Comparison of ENCODE assay signal across 13 cellular contexts in the genomic region with DNA sequence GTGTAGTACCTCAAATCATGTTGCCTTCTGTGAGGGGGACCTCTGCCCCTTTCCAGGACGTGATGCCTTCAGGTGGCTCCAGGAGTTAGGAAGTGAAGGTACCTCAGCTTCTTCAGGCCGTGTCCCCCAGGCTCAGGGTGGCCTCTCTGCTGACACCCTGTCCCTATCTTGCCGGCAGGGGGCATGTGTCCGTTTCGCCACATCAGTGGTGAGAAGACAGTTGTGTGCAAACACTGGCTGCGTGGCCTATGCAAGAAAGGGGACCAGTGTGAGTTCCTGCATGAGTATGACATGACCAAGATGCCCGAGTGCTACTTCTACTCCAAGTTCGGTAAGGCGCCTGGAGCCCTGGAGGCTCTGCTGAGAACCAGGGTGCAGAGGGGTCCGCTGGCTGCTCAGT. TPM values are rescaled to one million over a fixed set of nuclear protein-coding genes. Genes with fewer than 3 reads are reported as not detected.
A peak's percentile ranks its signal among the peaks of the same experiment; 100 is the strongest.
DNase-seq lines count a peak whose midpoint lies in the region; ATAC-seq, FAIRE-seq and TF ChIP-seq lines count a peak whose summit lies in the region.
"Had no signal": no experiment of that assay in that cellular context is flagged by ENCODE, and none has a peak within 500 bp of the region (broad histone marks: within the 10 kb centered on the region; RNA-seq: fewer than 3 reads in every experiment).

No MANE protein-coding gene starts in this region.

- H3K4me1 ChIP-seq in SK-N-SH (ENCODE audit: control insufficient read depth in 1 of 2, insufficient read depth in 2 of 2, low read depth in 1 of 2, low read length in 1 of 2), result no peaks in the 10 kb centered on the region
- H3K4me1 ChIP-seq in K562 (replicated peaks in 1 of 2; ENCODE audit: control insufficient read depth in 2 of 2, insufficient read depth in 2 of 2, low read length in 2 of 2), result peaks cover 2 to 8% of the 10 kb centered on the region in 2 experiments; a peak in 3 of 5 replicates
- H3K4me1 ChIP-seq in trophoblast cell (ENCODE audit: control insufficient read depth in 1 of 2, insufficient read depth in 2 of 2, low read length in 2 of 2), result peaks cover 0 to 2% of the 10 kb centered on the region in 2 experiments

- TF ChIP-seq CTCF in SK-N-SH (IDR thresholded peaks at IDR 0.05) (peak; percentile 33; the same call in 1 of the 2 replicates), LNCaP clone FGC (IDR thresholded peaks at IDR 0.05; ENCODE audit: control insufficient read depth, extremely low read depth, insufficient read depth) (peak; percentile 68), K562 (IDR thresholded peaks at IDR 0.05 in 2 of 3, conservative IDR thresholded peaks at IDR 0.05 in 1 of 3; ENCODE audit: insufficient read depth in 2 of 3, low read depth in 1 of 3, low read length in 3 of 3) (peak; percentile 37 to 55 (median 45); a peak in 5 of 6 replicates)

- H4K20me1 ChIP-seq in SK-N-SH (ENCODE audit: insufficient read depth) (peaks cover 8% of the 10 kb centered on the region; the same call in 1 of the 2 replicates), K562 (replicated peaks; ENCODE audit: control insufficient read depth, insufficient read depth, low read length) (peaks cover 1% of the 10 kb centered on the region; the same call in 1 of the 2 replicates)

- CTCF ChIA-PET in SK-N-SH (lab: Yijun Ruan, JAX) (interaction anchor here (0.5 kb wide), 1 partner anchor 16 kb away, joined by 3 read pairs; no protein-coding TSS in a partner anchor), K562 (lab: Yijun Ruan, JAX; ENCODE audit: low intra/inter-chr PET ratio) (no interaction called here)

- TF ChIP-seq EP300 in SK-N-SH (IDR thresholded peaks at IDR 0.05; ENCODE audit: borderline replicate concordance in 1 of 2, low read depth in 1 of 2, low read length in 1 of 2) (no peak), K562 (IDR thresholded peaks at IDR 0.05; ENCODE audit: low read length) (no peak)

- H3K9me3 ChIP-seq in SK-N-SH (no peaks in the 10 kb centered on the region), K562 (replicated peaks; ENCODE audit: control insufficient read depth, insufficient read depth, low read depth, low read length) (0 out of 2 replicates have a peak, but pooled peaks cover 2% of the 10 kb centered on the region), trophoblast cell (ENCODE audit: insufficient read depth, low read depth, low read length) (peaks cover 6% of the 10 kb centered on the region)
- H3K9me3 ChIP-seq: tibial nerve had no signal

- H3K27ac ChIP-seq in SK-N-SH (ENCODE audit: low read depth in 2 of 2, low read length in 1 of 2), result no peak overlapping the region
- no peak overlapping the region for H3K27ac ChIP-seq in K562 (ENCODE audit: extremely low read depth, low read depth, low read length)
- no peak overlapping the region for H3K27ac ChIP-seq in trophoblast cell (ENCODE audit: low read depth, low read length)
- H3K27ac ChIP-seq: tibial nerve had no signal

- no peak for ATAC-seq in SK-N-SH treated with all-trans-retinoic acid at 6 μM for 48 hours
- ATAC-seq in K562, result peak; percentile 81
- ATAC-seq: activated T-helper 17 cell treated with anti-CD3 and anti-CD28 coated beads, Interleukin-2, amount 50 U/mL, for 72 hours; natural killer cell treated with Interleukin-12 subunit alpha and Interleukin-12 subunit beta and Interleukin-15 and Interleukin-18, amount 100 ng/mL, for 72 hours had no signal

- H3K27me3 ChIP-seq in SK-N-SH (ENCODE audit: insufficient read depth), result no peaks in the 10 kb centered on the region
- H3K27me3 ChIP-seq in K562 (ENCODE audit: control insufficient read depth in 2 of 2, insufficient read depth in 2 of 2, low read length in 2 of 2), result no peaks in the 10 kb centered on the region
- H3K27me3 ChIP-seq in trophoblast cell (ENCODE audit: insufficient read depth, low read length), result no peaks in the 10 kb centered on the region
- H3K27me3 ChIP-seq: tibial nerve had no signal

- H3K23ac ChIP-seq in trophoblast cell (ENCODE audit: low read length), result no peak overlapping the region

- H3K14ac ChIP-seq in trophoblast cell (ENCODE audit: low read length), result no peak overlapping the region

- no peak overlapping the region for H3K18ac ChIP-seq in trophoblast cell (ENCODE audit: low read length)

- in situ Hi-C loops in K562 (cut with MboI), result no loop called here

- H2AK5ac ChIP-seq in trophoblast cell (ENCODE audit: low read length), result no peak overlapping the region

- H2AFZ ChIP-seq in SK-N-SH (ENCODE audit: low read depth), result no peak overlapping the region
- H2AFZ ChIP-seq in K562 (ENCODE audit: low read depth, low read length), result no peak overlapping the region
- H2AFZ ChIP-seq in trophoblast cell (ENCODE audit: insufficient read depth, low read length, poor library complexity), result no peak overlapping the region

- H3K4me2 ChIP-seq in SK-N-SH (no peak overlapping the region), K562 (ENCODE audit: insufficient read depth, low read length) (no peak overlapping the region), trophoblast cell (ENCODE audit: low read length) (no peak overlapping the region)

- H3K36me3 ChIP-seq in SK-N-SH (replicated peaks in 1 of 2; ENCODE audit: control insufficient read depth in 1 of 2, insufficient read depth in 2 of 2, low read length in 1 of 2) (peaks cover 81 to 84% of the 10 kb centered on the region in 2 experiments), K562 (ENCODE audit: control insufficient read depth, insufficient read depth, low read length) (peaks cover 94% of the 10 kb centered on the region), trophoblast cell (ENCODE audit: control insufficient read depth in 1 of 2, insufficient read depth in 2 of 2, low read length in 2 of 2) (peaks cover 73 to 79% of the 10 kb centered on the region in 2 experiments)

- no peaks in the 10 kb centered on the region for H3K9me2 ChIP-seq in SK-N-SH

- DNase-seq in SK-N-SH (no peak), LNCaP clone FGC (ENCODE audit: low read depth) (no peak), K562 (ENCODE audit: extremely low read depth in 1 of 4, low spot score in 3 of 4) (peak in 2 of 4 experiments; percentile 42 to 51), trophoblast cell (peak; percentile 22 to 66)
- DNase-seq in effector CD4-positive, alpha-beta T cell, result no peak
- DNase-seq in central memory CD4-positive, alpha-beta T cell, result no peak
- no peak for DNase-seq in stimulated activated CD4-positive, alpha-beta T cell treated with anti-CD3 and anti-CD28 coated beads, Interleukin-4, amount 100 ng/mL, for 24 hours
- DNase-seq: GDM1, NCI-H1436 treated with DMSO at 0.1 percent for 48 hours had no signal

- TF ChIP-seq RAD21 in SK-N-SH (IDR thresholded peaks at IDR 0.05; ENCODE audit: low read length) (no peak), K562 (CRISPR knock-in tag; conservative IDR thresholded peaks at IDR 0.05 in 1 of 2, IDR thresholded peaks at IDR 0.05 in 1 of 2) (no peak; a peak in 1 of 4 replicates)

- no peak overlapping the region for H4K12ac ChIP-seq in trophoblast cell (ENCODE audit: low read depth, low read length)

- no peaks in the 10 kb centered on the region for H3K9me1 ChIP-seq in K562 (ENCODE audit: control insufficient read depth, insufficient read depth, low read length)

- TF ChIP-seq POLR2A in K562 (conservative IDR thresholded peaks at IDR 0.05), result no peak

- POLR2A ChIA-PET in SK-N-SH (lab: Yijun Ruan, JAX), result no interaction called here
- POLR2A ChIA-PET in K562 (lab: Yijun Ruan, JAX), result interaction anchor here (0.8 kb wide), 1 partner anchor 8 kb away, joined by 4 read pairs; no protein-coding TSS in a partner anchor

- no peak overlapping the region for H4K91ac ChIP-seq in trophoblast cell (ENCODE audit: low read depth, low read length)

- no peak overlapping the region for H3K4ac ChIP-seq in trophoblast cell (ENCODE audit: low read depth, low read length)

- no peak overlapping the region for H4K8ac ChIP-seq in trophoblast cell (ENCODE audit: low read depth, low read length)

- intact Hi-C loops in K562 (cut with micrococcal nuclease), result no loop called here

- H3K9ac ChIP-seq in SK-N-SH (no peak overlapping the region), K562 (ENCODE audit: insufficient read depth in 1 of 2, low read depth in 2 of 2, low read length in 2 of 2) (0 out of 4 replicates have a peak overlapping the region, but pooled peaks of 1 of the 2 experiments have one; percentile 40), trophoblast cell (ENCODE audit: low read length) (no peak overlapping the region)

- peaks cover 2% of the 10 kb centered on the region for H3K79me1 ChIP-seq in trophoblast cell (ENCODE audit: low read length)

- H2BK12ac ChIP-seq in trophoblast cell (ENCODE audit: low read length), result no peak overlapping the region

- H3K4me3 ChIP-seq in SK-N-SH (ENCODE audit: low read depth in 2 of 2, low read length in 1 of 2) (no peak overlapping the region), LNCaP clone FGC (ENCODE audit: low read depth, low read length) (no peak overlapping the region), K562 (no peak overlapping the region), trophoblast cell (ENCODE audit: low read depth, low read length) (no peak overlapping the region)
- H3K4me3 ChIP-seq: tibial nerve had no signal

- no TSS peak for BruUV-seq in K562 (replicated peaks; lab: Mats Ljungman, UMichigan)

- peaks cover 9% of the 10 kb centered on the region for H3F3A ChIP-seq in SK-N-SH (replicated peaks; ENCODE audit: insufficient read depth)

- peak; percentile 44 for FAIRE-seq in K562 (lab: Jason Lieb, UNC)

- 89% methylated on average over 10 of the region's 10 CpGs for WGBS in SK-N-SH (ENCODE audit: low lambda C conversion rate)
- 82% methylated on average over 10 of the region's 10 CpGs for WGBS in K562 (ENCODE audit: insufficient coverage, low coverage, missing lambda C conversion rate)
- WGBS in trophoblast cell (ENCODE audit: extremely low coverage, insufficient coverage, insufficient read length), result no CpG with 5 or more reads among the region's 10 CpGs

- no peak overlapping the region for H2BK5ac ChIP-seq in trophoblast cell (ENCODE audit: low read depth, low read length, poor library complexity)

- no peak overlapping the region for H2BK120ac ChIP-seq in trophoblast cell (ENCODE audit: insufficient read depth, low read length, poor library complexity)

- H3K79me2 ChIP-seq in SK-N-SH (ENCODE audit: insufficient read depth) (peaks cover 25% of the 10 kb centered on the region; the same call in 1 of the 2 replicates), K562 (ENCODE audit: control insufficient read depth, insufficient read depth, low read length) (peaks cover 11% of the 10 kb centered on the region; the same call in 1 of the 3 replicates), trophoblast cell (ENCODE audit: control insufficient read depth, insufficient read depth, low read length, poor library complexity) (no peaks in the 10 kb centered on the region)

RNA-seq across cellular contexts. Expression of a gene that starts 9.2 kb away (rescaled TPM):
- polyA plus RNA-seq in SK-N-SH (2012; rRNA removed) (101 and 107 TPM in 2 replicates), K562 (2011; rRNA removed) (81.3 and 83.8 TPM in 2 replicates), K562 (2014; fragmentation: Illumina TruSeq; extraction: Trizol) (86.8 and 90.7 TPM in 2 replicates), K562 (2014; fragmentation: Nextera tagmentation; extraction: Ambion mirVana) (10 to 100 TPM; 16.9 to 17.4 TPM), K562 (2014; rRNA removed) (118 and 126 TPM in 2 replicates)
- polyA plus RNA-seq in SK-N-SH (2012; cell fraction: cytosol; rRNA removed), result 41.3 and 58.6 TPM in 2 replicates
- polyA plus RNA-seq in SK-N-SH (2012; cell fraction: nucleus; rRNA removed), result 300 and 397 TPM in 2 replicates
- total RNA-seq in K562 (2011; cell fraction: chromatin; rRNA removed; ENCODE audit: low replicate concordance), result 152 and 384 TPM in 2 replicates
- total RNA-seq in K562 (2011; cell fraction: nucleolus; rRNA removed), result 218 TPM in 2 replicates
- total RNA-seq in K562 (2011; cell fraction: nucleoplasm; rRNA removed), result 228 and 250 TPM in 2 replicates
- total RNA-seq in K562 (2014; rRNA removed) (71.7 and 83.4 TPM in 2 replicates), K562 (2014; rRNA removed; fragmentation: Illumina TruSeq; extraction: Trizol) (39.2 and 46.1 TPM in 2 replicates), K562 (2015; rRNA removed; fragmentation: Illumina TruSeq; extraction: Trizol) (63.9 and 66.7 TPM in 2 replicates), K562 (2021) (97.7 and 99.8 TPM in 2 replicates)
- 74.0 and 128 TPM in 2 replicates for polyA plus RNA-seq in K562 (2011; cell fraction: cytosol; rRNA removed)
- polyA plus RNA-seq in K562 (2011; cell fraction: nucleus; rRNA removed), result 257 and 356 TPM in 2 replicates
- 69.0 and 82.1 TPM in 2 replicates for polyA plus RNA-seq in K562 (2012)
- polyA minus RNA-seq in K562 (2011; rRNA and poly(A)+ RNA removed), result 32.3 and 54.6 TPM in 2 replicates
- 26.3 and 38.3 TPM in 2 replicates for polyA minus RNA-seq in K562 (2011; cell fraction: cytosol; rRNA and poly(A)+ RNA removed)
- polyA minus RNA-seq in K562 (2011; cell fraction: nucleus; rRNA and poly(A)+ RNA removed), result 63.5 and 66.6 TPM in 2 replicates
- 61.2 and 66.0 TPM in 2 replicates for polyA plus RNA-seq in trophoblast cell (2013)

RNA-seq across cellular contexts. Expression of a gene that starts 9.3 kb away (rescaled TPM):
- 7.4 and 8.2 TPM in 2 replicates for polyA plus RNA-seq in SK-N-SH (2012; rRNA removed)
- 2.7 and 3.3 TPM in 2 replicates for polyA plus RNA-seq in SK-N-SH (2012; cell fraction: cytosol; rRNA removed)
- polyA plus RNA-seq in SK-N-SH (2012; cell fraction: nucleus; rRNA removed), result 16.1 and 16.8 TPM in 2 replicates
- 20.1 and 49.2 TPM in 2 replicates for total RNA-seq in K562 (2011; cell fraction: chromatin; rRNA removed; ENCODE audit: low replicate concordance)
- total RNA-seq in K562 (2011; cell fraction: nucleolus; rRNA removed), result 22.2 and 25.2 TPM in 2 replicates
- 9.8 and 15.1 TPM in 2 replicates for total RNA-seq in K562 (2011; cell fraction: nucleoplasm; rRNA removed)
- total RNA-seq in K562 (2014; rRNA removed), result 17.1 and 24.4 TPM in 2 replicates
- 6.2 and 6.9 TPM in 2 replicates for total RNA-seq in K562 (2014; rRNA removed; fragmentation: Illumina TruSeq; extraction: Trizol)
- 10.3 and 10.5 TPM in 2 replicates for total RNA-seq in K562 (2015; rRNA removed; fragmentation: Illumina TruSeq; extraction: Trizol)
- 12.3 and 16.3 TPM in 2 replicates for total RNA-seq in K562 (2021)
- 4.1 and 5.3 TPM in 2 replicates for polyA plus RNA-seq in K562 (2011; rRNA removed)
- polyA plus RNA-seq in K562 (2011; cell fraction: cytosol; rRNA removed), result 4.6 and 13.2 TPM in 2 replicates
- polyA plus RNA-seq in K562 (2011; cell fraction: nucleus; rRNA removed), result 8.8 and 19.0 TPM in 2 replicates
- polyA plus RNA-seq in K562 (2012), result 6.9 and 10.9 TPM in 2 replicates
- polyA plus RNA-seq in K562 (2014; fragmentation: Illumina TruSeq; extraction: Trizol), result 5.0 and 21.9 TPM in 2 replicates
- polyA plus RNA-seq in K562 (2014; fragmentation: Nextera tagmentation; extraction: Ambion mirVana), result under 1 TPM; 0.46 to 0.57 TPM
- polyA plus RNA-seq in K562 (2014; rRNA removed), result 10.5 and 13.5 TPM in 2 replicates
- polyA minus RNA-seq in K562 (2011; rRNA and poly(A)+ RNA removed), result 3.8 and 5.0 TPM in 2 replicates
- polyA minus RNA-seq in K562 (2011; cell fraction: cytosol; rRNA and poly(A)+ RNA removed), result 4.6 and 7.6 TPM in 2 replicates
- polyA minus RNA-seq in K562 (2011; cell fraction: nucleus; rRNA and poly(A)+ RNA removed), result 6.6 and 8.1 TPM in 2 replicates
- polyA plus RNA-seq in trophoblast cell (2013), result 3.7 and 4.0 TPM in 2 replicates

RNA-seq across cellular contexts. Expression of a gene that starts 18.0 kb away (rescaled TPM):
- 2,495 and 4,591 TPM in 2 replicates for polyA plus RNA-seq in SK-N-SH (2012; rRNA removed)
- polyA plus RNA-seq in SK-N-SH (2012; cell fraction: cytosol; rRNA removed), result 3,365 and 4,101 TPM in 2 replicates
- polyA plus RNA-seq in SK-N-SH (2012; cell fraction: nucleus; rRNA removed), result 420 and 854 TPM in 2 replicates
- total RNA-seq in K562 (2011; cell fraction: chromatin; rRNA removed; ENCODE audit: low replicate concordance), result 199 and 200 TPM in 2 replicates
- 227 and 265 TPM in 2 replicates for total RNA-seq in K562 (2011; cell fraction: nucleolus; rRNA removed)
- 307 and 337 TPM in 2 replicates for total RNA-seq in K562 (2011; cell fraction: nucleoplasm; rRNA removed)
- 1,647 and 1,953 TPM in 2 replicates for total RNA-seq in K562 (2014; rRNA removed)
- total RNA-seq in K562 (2014; rRNA removed; fragmentation: Illumina TruSeq; extraction: Trizol), result 2,182 and 2,228 TPM in 2 replicates
- total RNA-seq in K562 (2015; rRNA removed; fragmentation: Illumina TruSeq; extraction: Trizol), result 2,335 and 2,592 TPM in 2 replicates
- 949 and 959 TPM in 2 replicates for total RNA-seq in K562 (2021)
- 1,154 and 1,475 TPM in 2 replicates for polyA plus RNA-seq in K562 (2011; rRNA removed)
- 4,298 and 5,093 TPM in 2 replicates for polyA plus RNA-seq in K562 (2011; cell fraction: cytosol; rRNA removed)
- 459 and 582 TPM in 2 replicates for polyA plus RNA-seq in K562 (2011; cell fraction: nucleus; rRNA removed)
- polyA plus RNA-seq in K562 (2012), result 1,640 and 4,263 TPM in 2 replicates
- polyA plus RNA-seq in K562 (2014; fragmentation: Illumina TruSeq; extraction: Trizol), result 2,809 and 3,010 TPM in 2 replicates
- polyA plus RNA-seq in K562 (2014; fragmentation: Nextera tagmentation; extraction: Ambion mirVana), result 1,000 to 10,000 TPM; 4,986 to 5,374 TPM
- polyA plus RNA-seq in K562 (2014; rRNA removed), result 2,215 and 2,237 TPM in 2 replicates
- polyA minus RNA-seq in K562 (2011; rRNA and poly(A)+ RNA removed), result 447 and 659 TPM in 2 replicates
- polyA minus RNA-seq in K562 (2011; cell fraction: cytosol; rRNA and poly(A)+ RNA removed), result 332 and 417 TPM in 2 replicates
- polyA minus RNA-seq in K562 (2011; cell fraction: nucleus; rRNA and poly(A)+ RNA removed), result 50.5 and 91.3 TPM in 2 replicates
- polyA plus RNA-seq in trophoblast cell (2013), result 482 and 489 TPM in 2 replicates

RNA-seq across cellular contexts. Expression of a gene that starts 24.7 kb away (rescaled TPM):
- polyA plus RNA-seq in SK-N-SH (2012; rRNA removed) (27.7 and 34.5 TPM in 2 replicates), K562 (2011; rRNA removed) (46.2 and 57.0 TPM in 2 replicates), K562 (2014; fragmentation: Illumina TruSeq; extraction: Trizol) (28.1 and 29.1 TPM in 2 replicates), K562 (2014; fragmentation: Nextera tagmentation; extraction: Ambion mirVana) (1 to 10 TPM; 6.1 to 7.4 TPM), K562 (2014; rRNA removed) (34.8 and 40.2 TPM in 2 replicates)
- polyA plus RNA-seq in SK-N-SH (2012; cell fraction: cytosol; rRNA removed), result 19.9 and 20.2 TPM in 2 replicates
- polyA plus RNA-seq in SK-N-SH (2012; cell fraction: nucleus; rRNA removed), result 68.2 and 103 TPM in 2 replicates
- total RNA-seq in K562 (2011; cell fraction: chromatin; rRNA removed; ENCODE audit: low replicate concordance), result 137 and 181 TPM in 2 replicates
- 98.2 and 99.9 TPM in 2 replicates for total RNA-seq in K562 (2011; cell fraction: nucleolus; rRNA removed)
- 161 and 237 TPM in 2 replicates for total RNA-seq in K562 (2011; cell fraction: nucleoplasm; rRNA removed)
- total RNA-seq in K562 (2014; rRNA removed) (16.4 and 19.6 TPM in 2 replicates), K562 (2014; rRNA removed; fragmentation: Illumina TruSeq; extraction: Trizol) (30.7 and 32.3 TPM in 2 replicates), K562 (2015; rRNA removed; fragmentation: Illumina TruSeq; extraction: Trizol) (23.0 and 24.8 TPM in 2 replicates), K562 (2021) (22.1 and 22.8 TPM in 2 replicates)
- polyA plus RNA-seq in K562 (2011; cell fraction: cytosol; rRNA removed), result 15.9 and 26.5 TPM in 2 replicates
- 75.3 and 93.3 TPM in 2 replicates for polyA plus RNA-seq in K562 (2011; cell fraction: nucleus; rRNA removed)
- polyA plus RNA-seq in K562 (2012), result 17.2 and 38.0 TPM in 2 replicates
- 21.5 and 27.8 TPM in 2 replicates for polyA minus RNA-seq in K562 (2011; rRNA and poly(A)+ RNA removed)
- polyA minus RNA-seq in K562 (2011; cell fraction: cytosol; rRNA and poly(A)+ RNA removed), result 13.0 and 13.5 TPM in 2 replicates
- polyA minus RNA-seq in K562 (2011; cell fraction: nucleus; rRNA and poly(A)+ RNA removed), result 25.7 and 27.0 TPM in 2 replicates
- polyA plus RNA-seq in trophoblast cell (2013), result 4.1 and 5.0 TPM in 2 replicates

RNA-seq across cellular contexts. Expression of a gene that starts 39.2 kb away (rescaled TPM):
- polyA plus RNA-seq in SK-N-SH (2012; rRNA removed) (124 and 162 TPM in 2 replicates), K562 (2011; rRNA removed) (69.4 and 105 TPM in 2 replicates), K562 (2014; fragmentation: Illumina TruSeq; extraction: Trizol) (307 and 342 TPM in 2 replicates), K562 (2014; fragmentation: Nextera tagmentation; extraction: Ambion mirVana) (100 to 1,000 TPM; 275 to 332 TPM), K562 (2014; rRNA removed) (237 and 272 TPM in 2 replicates)
- polyA plus RNA-seq in SK-N-SH (2012; cell fraction: cytosol; rRNA removed), result 146 and 187 TPM in 2 replicates
- 85.4 and 105 TPM in 2 replicates for polyA plus RNA-seq in SK-N-SH (2012; cell fraction: nucleus; rRNA removed)
- total RNA-seq in K562 (2011; cell fraction: chromatin; rRNA removed; ENCODE audit: low replicate concordance), result 71.4 and 104 TPM in 2 replicates
- 46.8 and 62.5 TPM in 2 replicates for total RNA-seq in K562 (2011; cell fraction: nucleolus; rRNA removed)
- 67.0 and 82.8 TPM in 2 replicates for total RNA-seq in K562 (2011; cell fraction: nucleoplasm; rRNA removed)
- total RNA-seq in K562 (2014; rRNA removed) (247 and 279 TPM in 2 replicates), K562 (2014; rRNA removed; fragmentation: Illumina TruSeq; extraction: Trizol) (214 and 266 TPM in 2 replicates), K562 (2015; rRNA removed; fragmentation: Illumina TruSeq; extraction: Trizol) (211 and 238 TPM in 2 replicates), K562 (2021) (242 and 255 TPM in 2 replicates)
- polyA plus RNA-seq in K562 (2011; cell fraction: cytosol; rRNA removed), result 77.0 and 96.0 TPM in 2 replicates
- 42.2 and 50.1 TPM in 2 replicates for polyA plus RNA-seq in K562 (2011; cell fraction: nucleus; rRNA removed)
- polyA plus RNA-seq in K562 (2012), result 142 and 298 TPM in 2 replicates
- 50.5 and 64.8 TPM in 2 replicates for polyA minus RNA-seq in K562 (2011; rRNA and poly(A)+ RNA removed)
- 36.5 and 42.6 TPM in 2 replicates for polyA minus RNA-seq in K562 (2011; cell fraction: cytosol; rRNA and poly(A)+ RNA removed)
- polyA minus RNA-seq in K562 (2011; cell fraction: nucleus; rRNA and poly(A)+ RNA removed), result 16.4 and 18.0 TPM in 2 replicates
- 126 and 130 TPM in 2 replicates for polyA plus RNA-seq in trophoblast cell (2013)

Comparison
In these comparisons a context has a peak if more than half of its experiments do, and no peak if none do; other contexts are left out.
1. DNase-seq: peak in trophoblast cell (2 of 2); none in SK-N-SH (single experiment), LNCaP clone FGC (single experiment), effector CD4-positive, alpha-beta T cell (single experiment), central memory CD4-positive, alpha-beta T cell (single experiment) and stimulated activated CD4-positive, alpha-beta T cell treated with anti-CD3 and anti-CD28 coated beads, Interleukin-4, amount 100 ng/mL, for 24 hours (single experiment).
2. Peak in every context shown above with its lines, with median percentiles within 50 percentile points of each other: CTCF ChIP-seq.